ENCODE assay signal across 9 cellular contexts in genomic region chr16:14325921-14326401, GRCh38.
DNase-seq lines count a peak whose midpoint lies in the region; ATAC-seq and TF ChIP-seq lines count a peak whose summit lies in the region.
"Had no signal": no experiment of that assay in that cellular context is flagged by ENCODE, and none has a peak within 500 bp of the region (broad histone marks: within the 10 kb centered on the region; RNA-seq: fewer than 3 reads in every experiment).

No MANE protein-coding gene starts in this region.

- TF ChIP-seq CTCF in fibroblast of the aortic adventitia (IDR thresholded peaks at IDR 0.05; ENCODE audit: insufficient read depth, low read length) (no peak), smooth muscle cell (IDR thresholded peaks at IDR 0.05; ENCODE audit: borderline replicate concordance, insufficient read depth, poor library complexity, severe bottlenecking) (no peak), upper lobe of right lung (IDR thresholded peaks at IDR 0.05) (no peak)

- H3F3A ChIP-seq in smooth muscle cell (ENCODE audit: low read depth): peaks cover 16% of the 10 kb centered on the region

- DNase-seq in NCI-H1436 (lab: John Stamatoyannopoulos, UW): peak; percentile 43
- DNase-seq in NCI-H1436 treated with DMSO at 0.1 percent for 48 hours (lab: John Stamatoyannopoulos, UW): no peak
- peak; percentile 71 for DNase-seq in NCI-H69 (lab: John Stamatoyannopoulos, UW)
- peak; percentile 76 for DNase-seq in fibroblast of the aortic adventitia (ENCODE audit: low read depth)
- DNase-seq in smooth muscle cell (lab: John Stamatoyannopoulos, UW; ENCODE audit: unreplicated experiment): no peak
- no peak for DNase-seq in HCEC 1CT
- no peak for DNase-seq in upper lobe of right lung
- DNase-seq: activated naive CD8-positive, alpha-beta T cell treated with anti-CD3 and anti-CD28 coated beads, Interleukin-2, amount 10 ng/mL, durations not matched to agents 7 days and 5 days had no signal

- H3K79me2 ChIP-seq in smooth muscle cell (ENCODE audit: low read depth): peaks cover 47% of the 10 kb centered on the region

- ATAC-seq in GM18873 (IDR thresholded peaks at IDR 0.05; ENCODE audit: low FRiP score, unreplicated experiment) (no peak), upper lobe of right lung (no peak)

- WGBS in smooth muscle cell (ENCODE audit: low lambda C conversion rate): 43% methylated on average over 7 of the region's 7 CpGs

- peak overlapping the region; percentile 0 for H3K27ac ChIP-seq in smooth muscle cell (ENCODE audit: low read depth)
- no peak overlapping the region for H3K27ac ChIP-seq in upper lobe of right lung

- H3K4me1 ChIP-seq in smooth muscle cell (ENCODE audit: low read depth) (peaks cover 8% of the 10 kb centered on the region), upper lobe of right lung (no peaks in the 10 kb centered on the region)

- no peak overlapping the region for H3K4me2 ChIP-seq in smooth muscle cell

- H3K27me3 ChIP-seq in smooth muscle cell (ENCODE audit: low read depth) (no peaks in the 10 kb centered on the region), upper lobe of right lung (no peaks in the 10 kb centered on the region)

- H3K36me3 ChIP-seq in smooth muscle cell (ENCODE audit: low read depth) (peaks cover 5% of the 10 kb centered on the region), upper lobe of right lung (no peaks in the 10 kb centered on the region)

- H2AFZ ChIP-seq in smooth muscle cell (ENCODE audit: low read depth): no peak overlapping the region

- peaks cover 78% of the 10 kb centered on the region for H4K20me1 ChIP-seq in smooth muscle cell (ENCODE audit: low read depth)

- intact Hi-C loops in upper lobe of right lung (cut with DNase I): no loop called here

- no peak overlapping the region for H3K4me3 ChIP-seq in fibroblast of the aortic adventitia (ENCODE audit: low read depth, low read length)
- no peak overlapping the region for H3K4me3 ChIP-seq in smooth muscle cell
- H3K4me3 ChIP-seq in upper lobe of right lung: no peak overlapping the region

- H3K9ac ChIP-seq in smooth muscle cell (ENCODE audit: low read depth): no peak overlapping the region

- no peaks in the 10 kb centered on the region for H3K9me3 ChIP-seq in smooth muscle cell (replicated peaks; ENCODE audit: low read depth)
- H3K9me3 ChIP-seq in upper lobe of right lung: no peaks in the 10 kb centered on the region

Comparison
In these comparisons a context has a peak if more than half of its experiments do, and no peak if none do; other contexts are left out.
1. DNase-seq: peak in NCI-H1436 (single experiment), NCI-H69 (single experiment) and fibroblast of the aortic adventitia (single experiment); none in NCI-H1436 treated with DMSO at 0.1 percent for 48 hours (single experiment), smooth muscle cell (single experiment), HCEC 1CT (single experiment) and upper lobe of right lung (single experiment).